ENCODE assay signal across 8 cellular contexts in genomic region chr1:178094752-178095645, GRCh38.
DNase-seq lines count a peak whose midpoint lies in the region; ATAC-seq, FAIRE-seq and TF ChIP-seq lines count a peak whose summit lies in the region.

No MANE protein-coding gene starts in this region.

- no peak for FAIRE-seq in RCC 7860 (lab: Jason Lieb, UNC)

- H3K9ac ChIP-seq in ES-I3 (ENCODE audit: low read depth, low read length) = peak overlapping the region; percentile 96
- no peak overlapping the region for H3K9ac ChIP-seq in rectal smooth muscle tissue (ENCODE audit: low read length)

- peak overlapping the region; percentile 92 for H3K27ac ChIP-seq in rectal smooth muscle tissue (ENCODE audit: low read depth, low read length)

- no peaks in the 10 kb centered on the region for H3K27me3 ChIP-seq in rectal smooth muscle tissue (ENCODE audit: control insufficient read depth, insufficient read depth, low read length)

- TF ChIP-seq CTCF in fibroblast of pulmonary artery (IDR thresholded peaks at IDR 0.05; ENCODE audit: low read length, missing control alignments) = no peak

- H3K9me3 ChIP-seq in ES-I3 (ENCODE audit: control insufficient read depth, insufficient read depth, low read length) = no peaks in the 10 kb centered on the region

- peak overlapping the region; percentile 95 for H3K4me3 ChIP-seq in fibroblast of pulmonary artery (replicated peaks; ENCODE audit: low read depth, low read length)
- H3K4me3 ChIP-seq in rectal smooth muscle tissue (ENCODE audit: low read length) = peak overlapping the region; percentile 83

- no peaks in the 10 kb centered on the region for H3K36me3 ChIP-seq in ES-I3 (ENCODE audit: insufficient read depth, low read length)
- no peaks in the 10 kb centered on the region for H3K36me3 ChIP-seq in rectal smooth muscle tissue (ENCODE audit: control insufficient read depth, insufficient read depth, low read length)

- peaks cover 26% of the 10 kb centered on the region for H3K4me1 ChIP-seq in ES-I3 (ENCODE audit: insufficient read depth, low read length)
- peaks cover 18% of the 10 kb centered on the region for H3K4me1 ChIP-seq in rectal smooth muscle tissue (ENCODE audit: control insufficient read depth, insufficient read depth, low read length)

- no peak for ATAC-seq in HG02798 (IDR thresholded peaks at IDR 0.05; ENCODE audit: poor library complexity, unreplicated experiment)

- peak; percentile 27 for DNase-seq in RCC 7860 (ENCODE audit: low spot score)
- peak; percentile 42 for DNase-seq in fibroblast of pulmonary artery (ENCODE audit: low read depth)
- DNase-seq in KG1 (lab: John Stamatoyannopoulos, UW) = no peak
- DNase-seq in activated CD4-positive, alpha-beta T cell treated with anti-CD3 and anti-CD28 coated beads for 48 hours = no peak
- DNase-seq in Kasumi-1 (lab: John Stamatoyannopoulos, UW) = no peak

Comparison
In these comparisons a context has a peak if more than half of its experiments do, and no peak if none do; other contexts are left out.
1. DNase-seq: peak in RCC 7860 (single experiment) and fibroblast of pulmonary artery (single experiment); none in KG1 (single experiment), activated CD4-positive, alpha-beta T cell treated with anti-CD3 and anti-CD28 coated beads for 48 hours (single experiment) and Kasumi-1 (0 of 2).